23 cellular contexts compared by ENCODE assay signal in genomic region chr16:3751878-3752277, GRCh38. TPM values are rescaled to one million over a fixed set of nuclear protein-coding genes. Genes with fewer than 3 reads are reported as not detected.
DNase-seq lines count a peak whose midpoint lies in the region; ATAC-seq and TF ChIP-seq lines count a peak whose summit lies in the region.
"Had no signal": no experiment of that assay in that cellular context is flagged by ENCODE, and none has a peak within 500 bp of the region (broad histone marks: within the 10 kb centered on the region; RNA-seq: fewer than 3 reads in every experiment).

No MANE protein-coding gene starts in this region.

- no peaks in the 10 kb centered on the region for H3K9me2 ChIP-seq in GM23248 (ENCODE audit: insufficient read depth)

- no peaks in the 10 kb centered on the region; the same call in 1 of the 2 replicates for H4K20me1 ChIP-seq in GM23248 (ENCODE audit: insufficient read depth)

- H3K27ac Mint-ChIP-seq in activated CD8-positive, alpha-beta T cell treated with anti-CD3 and anti-CD28 coated beads for 36 hours, result peak overlapping the region; percentile 28
- no peak overlapping the region for H3K27ac Mint-ChIP-seq in activated CD8-positive, alpha-beta T cell treated with anti-CD3 and anti-CD28 coated beads, Interleukin-2, amount 10 ng/mL, durations not matched to agents 7 days and 5 days
- peak overlapping the region; percentile 69 for H3K27ac Mint-ChIP-seq in Caco-2 (ENCODE audit: unreplicated experiment)
- peak overlapping the region in 3 of 5 experiments; percentile 30 to 89 (median 48) for H3K27ac Mint-ChIP-seq in brain

- CTCF ChIA-PET in activated CD8-positive, alpha-beta T cell treated with anti-CD3 and anti-CD28 coated beads for 36 hours (lab: Charles Lee), result no interaction called here
- CTCF ChIA-PET in activated CD8-positive, alpha-beta T cell treated with anti-CD3 and anti-CD28 coated beads, Interleukin-2, amount 10 ng/mL, durations not matched to agents 7 days and 5 days (lab: Charles Lee), result no interaction called here
- CTCF ChIA-PET in Caco-2 (lab: Charles Lee), result no interaction called here

- H3K9me3 ChIP-seq in Caco-2 (no peaks in the 10 kb centered on the region), GM23248 (ENCODE audit: low read depth) (no peaks in the 10 kb centered on the region)
- H3K9me3 ChIP-seq: BLaER1 treated with 17β-estradiol and CSF1 and Interleukin-3, amounts not matched to agents 10 nM and 100 nM had no signal

- H3K27me3 ChIP-seq in Caco-2 (replicated peaks; ENCODE audit: control insufficient read depth, insufficient read depth, low read length) (no peaks in the 10 kb centered on the region), GM23248 (replicated peaks; ENCODE audit: insufficient read depth) (no peaks in the 10 kb centered on the region)
- H3K27me3 ChIP-seq: BLaER1 treated with 17β-estradiol and CSF1 and Interleukin-3, amounts not matched to agents 10 nM and 100 nM had no signal

- H3K9ac ChIP-seq in GM23248, result no peak overlapping the region
- H3K9ac ChIP-seq: BLaER1 treated with 17β-estradiol and CSF1 and Interleukin-3, amounts not matched to agents 10 nM and 100 nM had no signal

- peaks cover 81% of the 10 kb centered on the region for H3K79me2 ChIP-seq in GM23248 (ENCODE audit: insufficient read depth)

- no peak overlapping the region for H3K4me3 Mint-ChIP-seq in activated CD8-positive, alpha-beta T cell treated with anti-CD3 and anti-CD28 coated beads for 36 hours
- H3K4me3 Mint-ChIP-seq in activated CD8-positive, alpha-beta T cell treated with anti-CD3 and anti-CD28 coated beads, Interleukin-2, amount 10 ng/mL, durations not matched to agents 7 days and 5 days, result no peak overlapping the region
- no peak overlapping the region for H3K4me3 Mint-ChIP-seq in Caco-2 (ENCODE audit: unreplicated experiment)
- H3K4me3 Mint-ChIP-seq in brain, result no peak overlapping the region
- H3K4me3 Mint-ChIP-seq: CD4-positive, alpha-beta memory T cell had no signal

- no peak overlapping the region for H2AFZ ChIP-seq in GM23248

- H3K27me3 Mint-ChIP-seq in activated CD8-positive, alpha-beta T cell treated with anti-CD3 and anti-CD28 coated beads for 36 hours, result no peaks in the 10 kb centered on the region
- H3K27me3 Mint-ChIP-seq in activated CD8-positive, alpha-beta T cell treated with anti-CD3 and anti-CD28 coated beads, Interleukin-2, amount 10 ng/mL, durations not matched to agents 7 days and 5 days (ENCODE audit: low read depth), result no peaks in the 10 kb centered on the region
- H3K27me3 Mint-ChIP-seq in Caco-2 (ENCODE audit: insufficient read depth, unreplicated experiment), result no peaks in the 10 kb centered on the region
- H3K27me3 Mint-ChIP-seq in brain, result peaks cover 3% of the 10 kb centered on the region
- H3K27me3 Mint-ChIP-seq: CD4-positive, alpha-beta memory T cell had no signal

- H3F3A ChIP-seq in GM23248 (ENCODE audit: insufficient read depth), result peaks cover 25% of the 10 kb centered on the region

- H3K36me3 ChIP-seq in Caco-2 (ENCODE audit: control insufficient read depth, insufficient read depth, low read length) (no peaks in the 10 kb centered on the region; the same call in 1 of the 2 replicates), GM23248 (ENCODE audit: low read depth) (peaks cover 43% of the 10 kb centered on the region)

- H3K4me1 Mint-ChIP-seq in activated CD8-positive, alpha-beta T cell treated with anti-CD3 and anti-CD28 coated beads for 36 hours (ENCODE audit: low read depth), result peaks cover 7% of the 10 kb centered on the region
- peaks cover 8% of the 10 kb centered on the region for H3K4me1 Mint-ChIP-seq in activated CD8-positive, alpha-beta T cell treated with anti-CD3 and anti-CD28 coated beads, Interleukin-2, amount 10 ng/mL, durations not matched to agents 7 days and 5 days (ENCODE audit: low read depth)
- H3K4me1 Mint-ChIP-seq in Caco-2 (ENCODE audit: low read depth, unreplicated experiment) (no peaks in the 10 kb centered on the region), brain (peaks cover 17% of the 10 kb centered on the region)

- H3K27ac ChIP-seq in GM23248, result no peak overlapping the region
- H3K27ac ChIP-seq: BLaER1 treated with 17β-estradiol and CSF1 and Interleukin-3, amounts not matched to agents 10 nM and 100 nM; HL-60 had no signal

- TF ChIP-seq CTCF in activated CD8-positive, alpha-beta T cell treated with anti-CD3 and anti-CD28 coated beads for 36 hours (IDR thresholded peaks at IDR 0.05), result no peak
- TF ChIP-seq CTCF in Caco-2 (IDR thresholded peaks at IDR 0.05; ENCODE audit: insufficient read depth in 1 of 2, low read depth in 1 of 2, low read length in 1 of 2, severe bottlenecking in 1 of 2, unreplicated experiment in 1 of 2), result no peak
- TF ChIP-seq CTCF in brain (conservative IDR thresholded peaks at IDR 0.05), result no peak

- WGBS in GM23248 (ENCODE audit: low coverage in 1 of 2, low lambda C conversion rate in 2 of 2, missing lambda C conversion rate in 2 of 2), 2 experiments, result 96 to 99% methylated on average over 8 of the region's 8 CpGs

- H3K4me1 ChIP-seq in Caco-2 (no peaks in the 10 kb centered on the region), GM23248 (ENCODE audit: insufficient read depth) (peaks cover 21% of the 10 kb centered on the region)
- H3K4me1 ChIP-seq: BLaER1 treated with 17β-estradiol and CSF1 and Interleukin-3, amounts not matched to agents 10 nM and 100 nM had no signal

- no peak for ATAC-seq in activated CD8-positive, alpha-beta T cell treated with anti-CD3 and anti-CD28 coated beads for 36 hours
- ATAC-seq in activated CD8-positive, alpha-beta T cell treated with anti-CD3 and anti-CD28 coated beads, Interleukin-2, amount 10 ng/mL, durations not matched to agents 7 days and 5 days, result no peak
- no peak for ATAC-seq in HG02884 (IDR thresholded peaks at IDR 0.05; ENCODE audit: unreplicated experiment)
- ATAC-seq in HG03342 (IDR thresholded peaks at IDR 0.05; ENCODE audit: unreplicated experiment), result no peak
- ATAC-seq: HepG2, Panc1 had no signal

- H3K9me3 Mint-ChIP-seq in activated CD8-positive, alpha-beta T cell treated with anti-CD3 and anti-CD28 coated beads for 36 hours, result no peaks in the 10 kb centered on the region
- no peaks in the 10 kb centered on the region for H3K9me3 Mint-ChIP-seq in activated CD8-positive, alpha-beta T cell treated with anti-CD3 and anti-CD28 coated beads, Interleukin-2, amount 10 ng/mL, durations not matched to agents 7 days and 5 days (ENCODE audit: insufficient read depth)
- no peaks in the 10 kb centered on the region for H3K9me3 Mint-ChIP-seq in Caco-2 (ENCODE audit: unreplicated experiment)
- H3K9me3 Mint-ChIP-seq in brain, result no peaks in the 10 kb centered on the region
- H3K9me3 Mint-ChIP-seq: CD4-positive, alpha-beta memory T cell had no signal

- H3K4me2 ChIP-seq in GM23248 (ENCODE audit: unreplicated experiment), result no peak overlapping the region
- H3K4me2 ChIP-seq: BLaER1 treated with 17β-estradiol and CSF1 and Interleukin-3, amounts not matched to agents 10 nM and 100 nM had no signal

- in situ Hi-C loops in GM23248 (cut with MboI), result no loop called here

- no peak overlapping the region for H3K4me3 ChIP-seq in Caco-2 (ENCODE audit: low read depth, low read length)
- no peak overlapping the region for H3K4me3 ChIP-seq in GM23248
- H3K4me3 ChIP-seq: BLaER1 treated with 17β-estradiol and CSF1 and Interleukin-3, amounts not matched to agents 10 nM and 100 nM had no signal

- POLR2A ChIA-PET in activated CD8-positive, alpha-beta T cell treated with anti-CD3 and anti-CD28 coated beads for 36 hours (lab: Charles Lee), result interaction anchor here (0.8 kb wide), 1 partner anchor 492 kb away, joined by 3 read pairs; no protein-coding TSS in a partner anchor
- POLR2A ChIA-PET in activated CD8-positive, alpha-beta T cell treated with anti-CD3 and anti-CD28 coated beads, Interleukin-2, amount 10 ng/mL, durations not matched to agents 7 days and 5 days (lab: Charles Lee), result no interaction called here
- POLR2A ChIA-PET in Caco-2 (lab: Charles Lee), result no interaction called here

- DNase-seq in activated CD8-positive, alpha-beta T cell treated with anti-CD3 and anti-CD28 coated beads for 36 hours, result no peak
- no peak for DNase-seq in activated CD8-positive, alpha-beta T cell treated with anti-CD3 and anti-CD28 coated beads, Interleukin-2, amount 10 ng/mL, durations not matched to agents 7 days and 5 days
- DNase-seq in Caco-2 (no peak), mesenteric fat pad (ENCODE audit: low spot score) (peak; percentile 59), GM23248 (no peak)
- DNase-seq: 8988T; CD4-positive, alpha-beta memory T cell; GDM1; KG1; NCI-H1092; NCI-H146; NCI-H2029 treated with DMSO at 0.1 percent for 48 hours; NCI-H226; NCI-H510A treated with DMSO at 0.1 percent for 48 hours; NCI-H748 treated with DMSO at 0.1 percent for 48 hours; SIG-M5 had no signal

- BruUV-seq in Caco-2 (replicated peaks; lab: Mats Ljungman, UMichigan), result no TSS peak

- H3K36me3 Mint-ChIP-seq in activated CD8-positive, alpha-beta T cell treated with anti-CD3 and anti-CD28 coated beads for 36 hours (ENCODE audit: low read depth), result peaks cover 11% of the 10 kb centered on the region
- peaks cover 57% of the 10 kb centered on the region for H3K36me3 Mint-ChIP-seq in activated CD8-positive, alpha-beta T cell treated with anti-CD3 and anti-CD28 coated beads, Interleukin-2, amount 10 ng/mL, durations not matched to agents 7 days and 5 days (ENCODE audit: low read depth)
- peaks cover 56% of the 10 kb centered on the region for H3K36me3 Mint-ChIP-seq in Caco-2 (ENCODE audit: insufficient read depth, unreplicated experiment)
- H3K36me3 Mint-ChIP-seq in brain, result peaks cover 75% of the 10 kb centered on the region

- intact Hi-C loops in activated CD8-positive, alpha-beta T cell treated with anti-CD3 and anti-CD28 coated beads for 36 hours (cut with micrococcal nuclease), result no loop called here
- intact Hi-C loops in Caco-2 (cut with micrococcal nuclease; ENCODE audit: unreplicated experiment), result no loop called here

RNA-seq across cellular contexts. Expression of gene TRAP1, which starts 34.6 kb away (rescaled TPM):
- 100 to 1,000 TPM; 343 to 379 TPM for total RNA-seq in activated CD8-positive, alpha-beta T cell treated with anti-CD3 and anti-CD28 coated beads for 36 hours
- 100 to 1,000 TPM; 126 to 129 TPM for total RNA-seq in activated CD8-positive, alpha-beta T cell treated with anti-CD3 and anti-CD28 coated beads, Interleukin-2, amount 10 ng/mL, durations not matched to agents 7 days and 5 days
- total RNA-seq in Caco-2 (2022), result 173 and 199 TPM in 2 replicates
- polyA plus RNA-seq in brain (ENCODE audit: insufficient read depth, low read depth, low replicate concordance), result 80.4 TPM
- 85.9 TPM for total RNA-seq in mesenteric fat pad
- 59.8 and 73.4 TPM in 2 replicates for total RNA-seq in GM23248 (2014; rRNA removed; shearing (Covaris generic))
- polyA plus RNA-seq in GM23248 (2016; fragmentation: Nextera tagmentation; extraction: Ambion mirVana), result 56.6 and 57.4 TPM in 2 replicates
